In genomic region chr5:154743812-154744211, GRCh38 we compare ENCODE assay signal across 26 cellular contexts.
"Had no signal": no experiment of that assay in that cellular context is flagged by ENCODE, and none has a peak within 500 bp of the region (broad histone marks: within the 10 kb centered on the region; RNA-seq: fewer than 3 reads in every experiment).

No MANE protein-coding gene starts in this region.

- H3K4me2 ChIP-seq: neural progenitor cell had no signal

- FAIRE-seq: bronchial epithelial cell, TTC549 had no signal

- H3K4me1 ChIP-seq: foreskin keratinocyte, left lung, lower lobe of right lung, uterus had no signal

- H3K9me3 ChIP-seq: esophagus muscularis mucosa, heart right ventricle, left lung, lower lobe of right lung, right atrium auricular region, transverse colon, uterus had no signal

- H3K27me3 ChIP-seq: esophagus muscularis mucosa, foreskin keratinocyte, heart right ventricle, left lung, neural progenitor cell, right atrium auricular region, transverse colon, uterus had no signal

- H3K9ac ChIP-seq: neural progenitor cell had no signal

- H2AFZ ChIP-seq: neural progenitor cell had no signal

- H3K27ac ChIP-seq: esophagus muscularis mucosa, foreskin keratinocyte, heart right ventricle, left lung, lower lobe of right lung, neural progenitor cell, right atrium auricular region, transverse colon, uterus, VCaP had no signal

- DNase-seq: activated CD4-positive, alpha-beta T cell treated with anti-CD3 and anti-CD28 coated beads for 48 hours; activated CD4-positive, alpha-beta T cell treated with anti-CD3 and anti-CD28 coated beads, Interleukin-2, amount 50 U/mL, for 48 hours; activated CD8-positive, alpha-beta memory T cell treated with anti-CD3 and anti-CD28 coated beads, Interleukin-2, amount 50 U/mL, for 4 hours; activated naive CD8-positive, alpha-beta T cell treated with anti-CD3 and anti-CD28 coated beads, Interleukin-2, amount 50 U/mL, for 24 hours; activated T-cell treated with anti-CD3 and anti-CD28 coated beads, Interleukin-2, amount 50 U/mL, for 1 hour; foreskin keratinocyte; heart right ventricle; kidney glomerular epithelial cell; left lung; lower lobe of right lung; mesenchymal stem cell; natural killer cell; occipital lobe; stimulated activated CD4-positive, alpha-beta T cell treated with anti-CD3 and anti-CD28 coated beads, Interleukin-15, amount 100 ng/mL, for 24 hours; stimulated activated CD4-positive, alpha-beta T cell treated with anti-CD3 and anti-CD28 coated beads, Interleukin-2, amount 100 ng/mL, for 24 hours; stimulated activated naive CD4-positive, alpha-beta T cell; T-helper 9 cell; transverse colon; uterus had no signal

- H3K36me3 ChIP-seq: esophagus muscularis mucosa, heart right ventricle, left lung, lower lobe of right lung, neural progenitor cell, right atrium auricular region, transverse colon, uterus had no signal

- ATAC-seq: activated CD4-positive, CD25-positive, alpha-beta regulatory T cell treated with anti-CD3 and anti-CD28 coated beads, Interleukin-2, amount 50 U/mL, for 24 hours; activated naive CD8-positive, alpha-beta T cell treated with anti-CD3 and anti-CD28 coated beads, Interleukin-2, amount 50 U/mL, for 24 hours; foreskin keratinocyte; heart right ventricle; left lung; lower lobe of right lung; natural killer cell had no signal

- H3K4me3 ChIP-seq: esophagus muscularis mucosa, heart right ventricle, left lung, lower lobe of right lung, neural progenitor cell, right atrium auricular region, transverse colon, uterus had no signal
